17 cellular contexts compared by ENCODE assay signal in genomic region chr16:64375386-64375980, GRCh38.
DNase-seq lines count a peak whose midpoint lies in the region; ATAC-seq, FAIRE-seq and TF ChIP-seq lines count a peak whose summit lies in the region.
"Had no signal": no experiment of that assay in that cellular context is flagged by ENCODE, and none has a peak within 500 bp of the region (broad histone marks: within the 10 kb centered on the region; RNA-seq: fewer than 3 reads in every experiment).

No MANE protein-coding gene starts in this region.

- H3K27ac ChIP-seq in Karpas-422 (ENCODE audit: low read length), result no peak overlapping the region
- no peak overlapping the region for H3K27ac ChIP-seq in astrocyte (ENCODE audit: low read depth, low read length)
- no peak overlapping the region for H3K27ac ChIP-seq in left lung
- H3K27ac ChIP-seq in WERI-Rb-1, result no peak overlapping the region
- H3K27ac ChIP-seq: BLaER1, KMS-11, Peyer's patch had no signal

- H4K20me1 ChIP-seq in Karpas-422 (ENCODE audit: insufficient read depth, low read depth, low read length), result no peaks in the 10 kb centered on the region
- H4K20me1 ChIP-seq in astrocyte (ENCODE audit: insufficient read depth, low read length), result no peaks in the 10 kb centered on the region
- H4K20me1 ChIP-seq: BLaER1 had no signal

- ATAC-seq in left lung, result peak; percentile 41

- no peaks in the 10 kb centered on the region for H3K9me3 Mint-ChIP-seq in astrocyte (ENCODE audit: unreplicated experiment)
- H3K9me3 Mint-ChIP-seq: H9 had no signal

- H3K79me2 ChIP-seq in Karpas-422 (ENCODE audit: low read length) (no peaks in the 10 kb centered on the region), astrocyte (ENCODE audit: insufficient read depth, low read length) (no peaks in the 10 kb centered on the region)

- H3K27me3 ChIP-seq in Karpas-422 (ENCODE audit: low read length), result no peaks in the 10 kb centered on the region
- no peaks in the 10 kb centered on the region for H3K27me3 ChIP-seq in astrocyte (ENCODE audit: insufficient read depth, low read length)
- H3K27me3 ChIP-seq in left lung, result no peaks in the 10 kb centered on the region
- no peaks in the 10 kb centered on the region for H3K27me3 ChIP-seq in WERI-Rb-1 (ENCODE audit: insufficient read depth, low read depth, severe bottlenecking)
- H3K27me3 ChIP-seq: BLaER1, Peyer's patch had no signal

- H2AFZ ChIP-seq in Karpas-422 (ENCODE audit: low read length), result peak overlapping the region; percentile 75
- no peak overlapping the region for H2AFZ ChIP-seq in astrocyte (ENCODE audit: low read depth, low read length)

- H3K27me3 Mint-ChIP-seq in astrocyte (ENCODE audit: low read depth, unreplicated experiment), result no peaks in the 10 kb centered on the region

- no peak overlapping the region for H3K9ac ChIP-seq in Karpas-422 (ENCODE audit: low read length)
- H3K9ac ChIP-seq in astrocyte (ENCODE audit: low read length), result no peak overlapping the region
- H3K9ac ChIP-seq: BLaER1, KMS-11 had no signal

- DNase-seq in Karpas-422 (no peak), astrocyte (ENCODE audit: low read depth) (peak; percentile 59), left lung (peak in 1 of 2 donors; percentile 41), midbrain (lab: John Stamatoyannopoulos, UW) (no peak), WERI-Rb-1 (no peak), NCI-H2081 (lab: John Stamatoyannopoulos, UW) (no peak)
- no peak for DNase-seq in activated CD8-positive, alpha-beta memory T cell treated with anti-CD3 and anti-CD28 coated beads, Interleukin-2, amount 50 U/mL, for 4 hours
- DNase-seq: H9, MM.1S, NCI-H1105, NCI-H1694 treated with DMSO at 0.1 percent for 48 hours, NCI-H510A, NCI-H82, Peyer's patch, SHP77 had no signal

- peaks cover 4% of the 10 kb centered on the region for H3K4me1 Mint-ChIP-seq in astrocyte (ENCODE audit: low read depth, unreplicated experiment)
- H3K4me1 Mint-ChIP-seq: H9 had no signal

- H3K36me3 ChIP-seq in Karpas-422 (ENCODE audit: insufficient read depth, low read length) (no peaks in the 10 kb centered on the region), astrocyte (ENCODE audit: insufficient read depth, low read length) (no peaks in the 10 kb centered on the region), left lung (no peaks in the 10 kb centered on the region), WERI-Rb-1 (no peaks in the 10 kb centered on the region)
- H3K36me3 ChIP-seq: BLaER1, Peyer's patch had no signal

- intact Hi-C loops in left lung (cut with DNase I), result no loop called here

- H3K9me3 ChIP-seq in Karpas-422 (ENCODE audit: low read length) (no peaks in the 10 kb centered on the region), astrocyte (ENCODE audit: insufficient read depth, low read depth, low read length) (no peaks in the 10 kb centered on the region), left lung (no peaks in the 10 kb centered on the region), WERI-Rb-1 (ENCODE audit: severe bottlenecking) (no peaks in the 10 kb centered on the region)
- H3K9me3 ChIP-seq: BLaER1, Peyer's patch had no signal

- TF ChIP-seq CTCF in astrocyte (IDR thresholded peaks at IDR 0.05; ENCODE audit: insufficient read depth, low read depth, low read length) (no peak), left lung (IDR thresholded peaks at IDR 0.05) (no peak), WERI-Rb-1 (IDR thresholded peaks at IDR 0.05; ENCODE audit: low read depth, low read length) (no peak)

- H3K27ac Mint-ChIP-seq in astrocyte (ENCODE audit: unreplicated experiment), result no peak overlapping the region
- H3K27ac Mint-ChIP-seq: H9 had no signal

- no peak overlapping the region for H3K4me3 Mint-ChIP-seq in astrocyte (ENCODE audit: unreplicated experiment)
- H3K4me3 Mint-ChIP-seq: H9 had no signal

- H3K4me3 ChIP-seq in Karpas-422 (ENCODE audit: low read length), result no peak overlapping the region
- no peak overlapping the region for H3K4me3 ChIP-seq in astrocyte (ENCODE audit: insufficient read depth, low read depth, low read length)
- H3K4me3 ChIP-seq in left lung, result no peak overlapping the region
- no peak overlapping the region for H3K4me3 ChIP-seq in WERI-Rb-1 (ENCODE audit: low read depth, low read length)
- H3K4me3 ChIP-seq: BLaER1, Peyer's patch had no signal

- no peaks in the 10 kb centered on the region for H3K36me3 Mint-ChIP-seq in astrocyte (ENCODE audit: low read depth, unreplicated experiment)

- peaks cover 12% of the 10 kb centered on the region for H3K4me1 ChIP-seq in Karpas-422 (ENCODE audit: low read length)
- no peaks in the 10 kb centered on the region for H3K4me1 ChIP-seq in astrocyte (ENCODE audit: insufficient read depth, low read length)
- H3K4me1 ChIP-seq in left lung, result no peaks in the 10 kb centered on the region
- H3K4me1 ChIP-seq: BLaER1, Peyer's patch had no signal

- FAIRE-seq in astrocyte (lab: Jason Lieb, UNC), result no peak

- no peaks in the 10 kb centered on the region for H3K9me2 ChIP-seq in Karpas-422 (replicated peaks; ENCODE audit: insufficient read depth, low read length)

- no peak overlapping the region for H3K4me2 ChIP-seq in Karpas-422 (ENCODE audit: low read depth, low read length, poor library complexity, severe bottlenecking)
- H3K4me2 ChIP-seq in astrocyte (ENCODE audit: low read length), result no peak overlapping the region
- H3K4me2 ChIP-seq: BLaER1, KMS-11 had no signal
